In the genomic region with DNA sequence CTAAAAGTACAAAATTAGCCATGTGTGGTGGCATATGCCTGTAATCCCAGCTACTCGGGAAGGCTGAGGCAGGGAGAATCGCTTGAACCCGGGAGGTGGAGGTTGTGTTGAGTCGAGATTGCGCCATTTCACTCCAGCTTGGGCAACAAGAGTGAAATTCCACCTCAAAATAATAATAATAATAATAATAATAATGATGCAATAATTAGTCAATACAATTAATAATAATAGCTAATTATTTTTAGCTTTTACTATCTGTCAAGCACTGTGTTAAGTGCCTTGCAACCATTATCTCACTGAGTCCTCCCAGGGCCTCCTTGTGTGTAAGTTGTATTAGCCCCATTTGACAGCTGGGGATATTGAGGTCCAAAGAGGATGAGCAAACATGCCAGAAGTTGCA, we compare ENCODE assay signal across 4 cellular contexts. TPM values are rescaled to one million over a fixed set of nuclear protein-coding genes. Genes with fewer than 3 reads are reported as not detected.
"Had no signal": no experiment of that assay in that cellular context is flagged by ENCODE, and none has a peak within 500 bp of the region (broad histone marks: within the 10 kb centered on the region; RNA-seq: fewer than 3 reads in every experiment).

No MANE protein-coding gene starts in this region.

- ATAC-seq: GM12878 had no signal

- H3K4me3 ChIP-seq: GM12878 had no signal

- DNase-seq: GDM1, GF-D8 had no signal

RNA-seq across cellular contexts. Expression of gene HS3ST3A1, which starts 14.3 kb away (rescaled TPM):
- total RNA-seq: G401, GM12878 had no signal
